30 cellular contexts compared by ENCODE assay signal in genomic region chr9:109941771-109942170, GRCh38.
"Had no signal": no experiment of that assay in that cellular context is flagged by ENCODE, and none has a peak within 500 bp of the region (broad histone marks: within the 10 kb centered on the region; RNA-seq: fewer than 3 reads in every experiment).

No MANE protein-coding gene starts in this region.

- H3K4me3 ChIP-seq: PC-9 had no signal

- H3K27ac ChIP-seq: PC-9, RWPE1, VCaP had no signal

- ATAC-seq: activated CD8-positive, alpha-beta memory T cell treated with anti-CD3 and anti-CD28 coated beads, Interleukin-2, amount 10 ng/mL, durations not matched to agents 7 days and 5 days; activated naive CD8-positive, alpha-beta T cell treated with anti-CD3 and anti-CD28 coated beads, Interleukin-2, amount 50 U/mL, for 24 hours had no signal

- H3K27ac Mint-ChIP-seq: activated B cell treated with CpG ODN at 0.5 μM for 24 hours; activated CD4-positive, alpha-beta memory T cell treated with anti-CD3 and anti-CD28 coated beads, Interleukin-2, amount 10 ng/mL, durations not matched to agents 7 days and 5 days; activated CD8-positive, alpha-beta memory T cell treated with anti-CD3 and anti-CD28 coated beads, Interleukin-2, amount 10 ng/mL, durations not matched to agents 7 days and 5 days; activated naive CD4-positive, alpha-beta T cell treated with anti-CD3 and anti-CD28 coated beads, Interleukin-2, amount 10 ng/mL, durations not matched to agents 7 days and 5 days; activated naive CD8-positive, alpha-beta T cell; activated naive CD8-positive, alpha-beta T cell treated with anti-CD3 and anti-CD28 coated beads, Interleukin-2, amount 50 U/mL, for 24 hours; brain had no signal

- H3K9me3 Mint-ChIP-seq: activated B cell treated with CpG ODN at 0.5 μM for 24 hours; activated naive CD4-positive, alpha-beta T cell treated with anti-CD3 and anti-CD28 coated beads, Interleukin-2, amount 10 ng/mL, durations not matched to agents 7 days and 5 days; activated naive CD8-positive, alpha-beta T cell treated with anti-CD3 and anti-CD28 coated beads, Interleukin-2, amount 50 U/mL, for 24 hours; brain had no signal

- H3K4me1 Mint-ChIP-seq: brain had no signal

- FAIRE-seq: bronchial epithelial cell, RCC 7860 had no signal

- H3K4me2 ChIP-seq: PC-9 had no signal

- DNase-seq: activated B cell treated with CpG ODN at 0.5 μM for 24 hours; activated CD4-positive, alpha-beta memory T cell treated with anti-CD3 and anti-CD28 coated beads, Interleukin-2, amount 10 ng/mL, durations not matched to agents 7 days and 5 days; activated CD4-positive, alpha-beta T cell treated with anti-CD3 and anti-CD28 coated beads for 1 hour; activated CD4-positive, alpha-beta T cell treated with anti-CD3 and anti-CD28 coated beads for 48 hours; activated CD8-positive, alpha-beta memory T cell treated with anti-CD3 and anti-CD28 coated beads for 24 hours; activated CD8-positive, alpha-beta memory T cell treated with anti-CD3 and anti-CD28 coated beads, Interleukin-2, amount 10 ng/mL, durations not matched to agents 7 days and 5 days; activated CD8-positive, alpha-beta memory T cell treated with anti-CD3 and anti-CD28 coated beads, Interleukin-2, amount 50 U/mL, for 48 hours; activated effector memory CD4-positive, alpha-beta T cell treated with Interleukin-2 at 50 U/mL for 16 hours; activated naive CD4-positive, alpha-beta T cell treated with anti-CD3 and anti-CD28 coated beads, Interleukin-2, amount 10 ng/mL, durations not matched to agents 7 days and 5 days; activated naive CD8-positive, alpha-beta T cell treated with anti-CD3 and anti-CD28 coated beads, Interleukin-2, amount 50 U/mL, for 24 hours; activated T-cell treated with anti-CD3 and anti-CD28 coated beads, Interleukin-2, amount 50 U/mL, for 48 hours; anterior cingulate cortex; MM.1S; MV-4-11; NCI-H1092; NCI-H1436 treated with DMSO at 0.1 percent for 48 hours; NCI-H1694 treated with DMSO at 0.1 percent for 48 hours; NCI-H2029; NCI-H510A; PC-9; Right ventricle myocardium superior; SW 1271; T-helper 1 cell; T-helper 9 cell had no signal

- H3K36me3 Mint-ChIP-seq: activated CD8-positive, alpha-beta memory T cell treated with anti-CD3 and anti-CD28 coated beads, Interleukin-2, amount 10 ng/mL, durations not matched to agents 7 days and 5 days; activated naive CD4-positive, alpha-beta T cell treated with anti-CD3 and anti-CD28 coated beads, Interleukin-2, amount 10 ng/mL, durations not matched to agents 7 days and 5 days; activated naive CD8-positive, alpha-beta T cell; brain had no signal

- H3K27me3 Mint-ChIP-seq: activated B cell treated with CpG ODN at 0.5 μM for 24 hours; activated CD4-positive, alpha-beta memory T cell treated with anti-CD3 and anti-CD28 coated beads, Interleukin-2, amount 10 ng/mL, durations not matched to agents 7 days and 5 days; activated CD8-positive, alpha-beta memory T cell treated with anti-CD3 and anti-CD28 coated beads, Interleukin-2, amount 10 ng/mL, durations not matched to agents 7 days and 5 days; activated naive CD4-positive, alpha-beta T cell treated with anti-CD3 and anti-CD28 coated beads, Interleukin-2, amount 10 ng/mL, durations not matched to agents 7 days and 5 days; activated naive CD8-positive, alpha-beta T cell treated with anti-CD3 and anti-CD28 coated beads, Interleukin-2, amount 50 U/mL, for 24 hours had no signal

- H3K4me3 Mint-ChIP-seq: activated B cell treated with CpG ODN at 0.5 μM for 24 hours; activated CD4-positive, alpha-beta memory T cell treated with anti-CD3 and anti-CD28 coated beads, Interleukin-2, amount 10 ng/mL, durations not matched to agents 7 days and 5 days; activated CD8-positive, alpha-beta memory T cell treated with anti-CD3 and anti-CD28 coated beads, Interleukin-2, amount 10 ng/mL, durations not matched to agents 7 days and 5 days; activated naive CD4-positive, alpha-beta T cell treated with anti-CD3 and anti-CD28 coated beads, Interleukin-2, amount 10 ng/mL, durations not matched to agents 7 days and 5 days; activated naive CD8-positive, alpha-beta T cell; activated naive CD8-positive, alpha-beta T cell treated with anti-CD3 and anti-CD28 coated beads, Interleukin-2, amount 50 U/mL, for 24 hours; brain had no signal
